ENCODE assay signal across 10 cellular contexts in genomic region chr5:137997726-137998213, GRCh38. TPM values are rescaled to one million over a fixed set of nuclear protein-coding genes. Genes with fewer than 3 reads are reported as not detected.
DNase-seq lines count a peak whose midpoint lies in the region; ATAC-seq, FAIRE-seq and TF ChIP-seq lines count a peak whose summit lies in the region.
"Had no signal": no experiment of that assay in that cellular context is flagged by ENCODE, and none has a peak within 500 bp of the region (broad histone marks: within the 10 kb centered on the region; RNA-seq: fewer than 3 reads in every experiment).

No MANE protein-coding gene starts in this region.

- no peaks in the 10 kb centered on the region for H3K4me1 ChIP-seq in endodermal cell (ENCODE audit: control insufficient read depth, insufficient read depth, low read length)
- H3K4me1 ChIP-seq in psoas muscle = peaks cover 43% of the 10 kb centered on the region

- TF ChIP-seq CTCF in epithelial cell of proximal tubule (conservative IDR thresholded peaks at IDR 0.05; ENCODE audit: low read depth, low read length) (no peak), endodermal cell (conservative IDR thresholded peaks at IDR 0.05) (no peak), psoas muscle (IDR thresholded peaks at IDR 0.05) (no peak)

- H3K9me3 ChIP-seq in endodermal cell (ENCODE audit: control insufficient read depth, low read length) (no peaks in the 10 kb centered on the region), psoas muscle (no peaks in the 10 kb centered on the region)
- H3K9me3 ChIP-seq: pancreas had no signal

- H3K4me3 ChIP-seq in epithelial cell of proximal tubule (ENCODE audit: low read depth, low read length) (no peak overlapping the region), endodermal cell (ENCODE audit: low read length) (no peak overlapping the region), psoas muscle (no peak overlapping the region)
- H3K4me3 ChIP-seq: pancreas had no signal

- intact Hi-C loops in psoas muscle (cut with DNase I) = loop anchor here in 1 of 2 donors (5.0 kb wide), 1 partner anchor 35 kb away; no protein-coding TSS in a partner anchor

- peaks cover 5% of the 10 kb centered on the region for H3K9me3 Mint-ChIP-seq in endodermal cell

- H3K4me3 Mint-ChIP-seq in endodermal cell = no peak overlapping the region

- FAIRE-seq in GM12892 (lab: Jason Lieb, UNC) = peak; percentile 56
- FAIRE-seq: pancreas had no signal

- H3K27ac Mint-ChIP-seq in endodermal cell = no peak overlapping the region

- H3K36me3 ChIP-seq in endodermal cell (ENCODE audit: control insufficient read depth, insufficient read depth, low read length) (peaks cover 46% of the 10 kb centered on the region), psoas muscle (ENCODE audit: insufficient read depth in 1 of 2, low read depth in 1 of 2) (no peaks in the 10 kb centered on the region)
- H3K36me3 ChIP-seq: pancreas had no signal

- H3K27me3 ChIP-seq in endodermal cell (ENCODE audit: control insufficient read depth, insufficient read depth, low read length, poor library complexity, severe bottlenecking) (no peaks in the 10 kb centered on the region), psoas muscle (ENCODE audit: insufficient read depth in 3 of 3, low read length in 2 of 3) (no peaks in the 10 kb centered on the region)
- H3K27me3 ChIP-seq: pancreas had no signal

- no peak overlapping the region for H3K27ac ChIP-seq in endodermal cell (ENCODE audit: low read depth, low read length)
- H3K27ac ChIP-seq in psoas muscle = no peak overlapping the region
- H3K27ac ChIP-seq: pancreas had no signal

- 93 to 100% methylated on average over 1 of the region's 1 CpG for WGBS in endodermal cell (ENCODE audit: insufficient coverage in 1 of 2, insufficient read length in 1 of 2), 2 experiments
- WGBS in psoas muscle, 3 donors = 90 to 97% (median 97%) methylated on average over 1 of the region's 1 CpG

- peak; percentile 54 for ATAC-seq in GM21723 (IDR thresholded peaks at IDR 0.05; ENCODE audit: unreplicated experiment)
- ATAC-seq in psoas muscle = no peak
- ATAC-seq: pancreas had no signal

- no peak overlapping the region for H3K9ac ChIP-seq in endodermal cell (ENCODE audit: extremely low read depth, low read length, poor library complexity, severe bottlenecking)

- TF ChIP-seq POLR2A in GM12892 (IDR thresholded peaks at IDR 0.05; ENCODE audit: low read depth, low read length) = no peak

- DNase-seq in GM12892 (ENCODE audit: insufficient read length) (no peak), MV-4-11 (lab: John Stamatoyannopoulos, UW) (peak; percentile 96), epithelial cell of proximal tubule (ENCODE audit: low read depth) (peak; percentile 31), SK-N-DZ (ENCODE audit: low spot score) (no peak), endodermal cell (no peak), NCI-H2196 treated with DMSO at 0.1 percent for 48 hours (lab: John Stamatoyannopoulos, UW; ENCODE audit: unreplicated experiment) (no peak), psoas muscle (no peak)
- DNase-seq: effector CD8-positive, alpha-beta T cell; pancreas had no signal

- H3K4me1 Mint-ChIP-seq in endodermal cell = no peaks in the 10 kb centered on the region

- H3K27me3 Mint-ChIP-seq in endodermal cell (ENCODE audit: insufficient read depth) = no peaks in the 10 kb centered on the region

- H3K36me3 Mint-ChIP-seq in endodermal cell (ENCODE audit: low read depth) = peaks cover 34% of the 10 kb centered on the region

RNA-seq across cellular contexts. Expression of gene FAM13B, which starts 35.1 kb away (rescaled TPM):
- polyA plus RNA-seq in GM12892 (2012; ENCODE audit: missing spikeins) = 20.9 TPM
- 4.0 and 6.6 TPM in 2 replicates for total RNA-seq in epithelial cell of proximal tubule
- polyA plus RNA-seq in SK-N-DZ (2014; cell fraction: cytosol; rRNA removed) = 10.4 and 16.0 TPM in 2 replicates
- polyA plus RNA-seq in SK-N-DZ (2014; cell fraction: nucleus; rRNA removed) = 15.7 and 34.7 TPM in 2 replicates
- 10 to 100 TPM; 22.9 to 28.7 TPM for total RNA-seq in endodermal cell
- polyA plus RNA-seq in endodermal cell (2013, experiment 1 of 2) = 20.5 TPM
- 20.1 TPM for polyA plus RNA-seq in endodermal cell (2013, experiment 2 of 2)
- total RNA-seq in psoas muscle = 1 to 10 TPM; 6.5 to 9.2 (median 8.0) TPM
- 1 to 10 TPM; 4.2 to 9.4 (median 5.3) TPM for polyA plus RNA-seq in psoas muscle

Comparison
In these comparisons a context has a peak if more than half of its experiments do, and no peak if none do; other contexts are left out.
1. DNase-seq: peak in MV-4-11 (single experiment) and epithelial cell of proximal tubule (single experiment); none in GM12892 (single experiment), SK-N-DZ (single experiment), endodermal cell (single experiment), NCI-H2196 treated with DMSO at 0.1 percent for 48 hours (single experiment) and psoas muscle (0 of 2).